Comparison of ENCODE assay signal across 10 cellular contexts in genomic region chr1:8456306-8456912, GRCh38.
DNase-seq lines count a peak whose midpoint lies in the region; ATAC-seq and TF ChIP-seq lines count a peak whose summit lies in the region.
"Had no signal": no experiment of that assay in that cellular context is flagged by ENCODE, and none has a peak within 500 bp of the region (broad histone marks: within the 10 kb centered on the region; RNA-seq: fewer than 3 reads in every experiment).

No MANE protein-coding gene starts in this region.

- no peak overlapping the region for H3K4me3 Mint-ChIP-seq in progenitor cell of endocrine pancreas (ENCODE audit: low read depth)
- H3K4me3 Mint-ChIP-seq: activated naive CD4-positive, alpha-beta T cell treated with anti-CD3 and anti-CD28 coated beads for 36 hours had no signal

- H3K27ac Mint-ChIP-seq in progenitor cell of endocrine pancreas, result peak overlapping the region; percentile 70
- H3K27ac Mint-ChIP-seq: activated naive CD4-positive, alpha-beta T cell treated with anti-CD3 and anti-CD28 coated beads for 36 hours had no signal

- intact Hi-C loops in adrenal gland (cut with DNase I), result no loop called here

- DNase-seq in GM03348 (ENCODE audit: low spot score), result peak; percentile 71
- DNase-seq in adrenal gland, result peak in 1 of 7 donors; percentile 42
- DNase-seq in foreskin keratinocyte, result peak; percentile 36 to 66
- no peak for DNase-seq in progenitor cell of endocrine pancreas (ENCODE audit: low spot score, unreplicated experiment)
- no peak for DNase-seq in HuH-7 (ENCODE audit: low spot score)
- DNase-seq in SKM-1 (lab: John Stamatoyannopoulos, UW; ENCODE audit: unreplicated experiment), result no peak
- DNase-seq: activated naive CD4-positive, alpha-beta T cell treated with anti-CD3 and anti-CD28 coated beads for 36 hours had no signal

- H3K9me3 Mint-ChIP-seq in progenitor cell of endocrine pancreas (ENCODE audit: low read depth), result no peaks in the 10 kb centered on the region
- H3K9me3 Mint-ChIP-seq: activated naive CD4-positive, alpha-beta T cell treated with anti-CD3 and anti-CD28 coated beads for 36 hours had no signal

- TF ChIP-seq CTCF in adrenal gland (IDR thresholded peaks at IDR 0.05) (no peak), foreskin keratinocyte (conservative IDR thresholded peaks at IDR 0.05) (no peak), progenitor cell of endocrine pancreas (IDR thresholded peaks at IDR 0.05; ENCODE audit: unreplicated experiment) (no peak)

- no peaks in the 10 kb centered on the region for H3K27me3 ChIP-seq in adrenal gland
- no peaks in the 10 kb centered on the region for H3K27me3 ChIP-seq in foreskin keratinocyte

- ATAC-seq in foreskin keratinocyte, result peak; percentile 83
- no peak for ATAC-seq in GM19035 (IDR thresholded peaks at IDR 0.05; ENCODE audit: unreplicated experiment)
- ATAC-seq in GM21390 (IDR thresholded peaks at IDR 0.05; ENCODE audit: unreplicated experiment), result no peak

- TF ChIP-seq POLR2A in adrenal gland (IDR thresholded peaks at IDR 0.05), result no peak

- H3K27me3 Mint-ChIP-seq in progenitor cell of endocrine pancreas, result no peaks in the 10 kb centered on the region

- H3K4me1 ChIP-seq in adrenal gland (replicated peaks in 1 of 2) (peaks cover 19 to 49% of the 10 kb centered on the region in 2 donors), foreskin keratinocyte (peaks cover 18% of the 10 kb centered on the region)

- peaks cover 9% of the 10 kb centered on the region for H3K36me3 Mint-ChIP-seq in progenitor cell of endocrine pancreas (ENCODE audit: insufficient read depth)

- WGBS in adrenal gland, 4 donors, result 37 to 47% (median 41%) methylated on average over 4 of the region's 4 CpGs

- no peaks in the 10 kb centered on the region for H3K36me3 ChIP-seq in adrenal gland (replicated peaks in 1 of 2)

- H3K4me1 Mint-ChIP-seq in progenitor cell of endocrine pancreas (ENCODE audit: low read depth), result peaks cover 37% of the 10 kb centered on the region

- peak overlapping the region; percentile 53 to 90 (median 78) for H3K27ac ChIP-seq in adrenal gland
- H3K27ac ChIP-seq in foreskin keratinocyte, result peak overlapping the region; percentile 25
- H3K27ac ChIP-seq: KMS-11 had no signal

- no peak overlapping the region for H3K4me3 ChIP-seq in adrenal gland

- no peaks in the 10 kb centered on the region for H3K9me3 ChIP-seq in adrenal gland (replicated peaks in 1 of 3)

Comparison
In these comparisons a context has a peak if more than half of its experiments do, and no peak if none do; other contexts are left out.
1. DNase-seq: peak in GM03348 (single experiment) and foreskin keratinocyte (2 of 2); none in progenitor cell of endocrine pancreas (single experiment), HuH-7 (single experiment) and SKM-1 (single experiment).